10 cellular contexts compared by ENCODE assay signal in genomic region chr22:31244044-31244942, GRCh38. TPM values are rescaled to one million over a fixed set of nuclear protein-coding genes. Genes with fewer than 3 reads are reported as not detected.
DNase-seq lines count a peak whose midpoint lies in the region; ATAC-seq, FAIRE-seq and TF ChIP-seq lines count a peak whose summit lies in the region.
"Had no signal": no experiment of that assay in that cellular context is flagged by ENCODE, and none has a peak within 500 bp of the region (broad histone marks: within the 10 kb centered on the region; RNA-seq: fewer than 3 reads in every experiment).

No MANE protein-coding gene starts in this region.

- DNase-seq in activated naive CD4-positive, alpha-beta T cell treated with anti-CD3 and anti-CD28 coated beads, Interleukin-2, amount 10 ng/mL, durations not matched to agents 7 days and 5 days: no peak
- no peak for DNase-seq in activated naive CD4-positive, alpha-beta T cell (lab: John Stamatoyannopoulos, UW)
- peak; percentile 93 for DNase-seq in astrocyte of the spinal cord (ENCODE audit: low read depth, low spot score)
- DNase-seq in kidney epithelial cell (ENCODE audit: low read depth): peak; percentile 65
- DNase-seq in urothelium cell line (ENCODE audit: low spot score): peak; percentile 89
- DNase-seq in natural killer cell: no peak
- no peak for DNase-seq in anterior cingulate cortex (lab: John Stamatoyannopoulos, UW)
- DNase-seq in T-helper 1 cell: no peak
- DNase-seq: NCI-H187 had no signal

- no peaks in the 10 kb centered on the region for H3K27me3 Mint-ChIP-seq in activated naive CD4-positive, alpha-beta T cell treated with anti-CD3 and anti-CD28 coated beads, Interleukin-2, amount 10 ng/mL, durations not matched to agents 7 days and 5 days
- no peaks in the 10 kb centered on the region for H3K27me3 Mint-ChIP-seq in natural killer cell (ENCODE audit: low read depth in 2 of 2)

- peaks cover 30% of the 10 kb centered on the region for H3K36me3 Mint-ChIP-seq in activated naive CD4-positive, alpha-beta T cell treated with anti-CD3 and anti-CD28 coated beads, Interleukin-2, amount 10 ng/mL, durations not matched to agents 7 days and 5 days
- H3K36me3 Mint-ChIP-seq in natural killer cell: no peaks in the 10 kb centered on the region

- CTCF ChIA-PET in activated naive CD4-positive, alpha-beta T cell treated with anti-CD3 and anti-CD28 coated beads, Interleukin-2, amount 10 ng/mL, durations not matched to agents 7 days and 5 days (lab: Charles Lee): interaction anchor here (0.6 kb wide), 1 partner anchor 71 kb away, joined by 3 read pairs; no protein-coding TSS in a partner anchor

- H3K4me1 Mint-ChIP-seq in activated naive CD4-positive, alpha-beta T cell treated with anti-CD3 and anti-CD28 coated beads, Interleukin-2, amount 10 ng/mL, durations not matched to agents 7 days and 5 days: peaks cover 47% of the 10 kb centered on the region
- peaks cover 10 to 18% of the 10 kb centered on the region in 2 donors for H3K4me1 Mint-ChIP-seq in natural killer cell

- in situ Hi-C loops in astrocyte of the spinal cord (cut with HindIII; ENCODE audit: low sequenced_read_pairs): no loop called here

- ATAC-seq in natural killer cell: no peak

- H3K4me3 ChIP-seq in astrocyte of the spinal cord (ENCODE audit: low read depth, low read length): no peak overlapping the region
- H3K4me3 ChIP-seq in kidney epithelial cell (ENCODE audit: low read depth, low read length): no peak overlapping the region
- H3K4me3 ChIP-seq: BLaER1 treated with 17β-estradiol and CSF1 and Interleukin-3, amounts not matched to agents 10 nM and 100 nM had no signal

- intact Hi-C loops in natural killer cell (cut with micrococcal nuclease): no loop called here

- H3K9me3 Mint-ChIP-seq in activated naive CD4-positive, alpha-beta T cell treated with anti-CD3 and anti-CD28 coated beads, Interleukin-2, amount 10 ng/mL, durations not matched to agents 7 days and 5 days: no peaks in the 10 kb centered on the region
- H3K9me3 Mint-ChIP-seq in natural killer cell: no peaks in the 10 kb centered on the region

- peak overlapping the region; percentile 79 for H3K27ac Mint-ChIP-seq in activated naive CD4-positive, alpha-beta T cell treated with anti-CD3 and anti-CD28 coated beads, Interleukin-2, amount 10 ng/mL, durations not matched to agents 7 days and 5 days
- H3K27ac Mint-ChIP-seq in natural killer cell: no peak overlapping the region

- H3K4me3 Mint-ChIP-seq in activated naive CD4-positive, alpha-beta T cell treated with anti-CD3 and anti-CD28 coated beads, Interleukin-2, amount 10 ng/mL, durations not matched to agents 7 days and 5 days: no peak overlapping the region
- no peak overlapping the region for H3K4me3 Mint-ChIP-seq in natural killer cell

- no peak for TF ChIP-seq CTCF in astrocyte of the spinal cord (IDR thresholded peaks at IDR 0.05; ENCODE audit: low read depth, low read length)
- no peak for TF ChIP-seq CTCF in kidney epithelial cell (IDR thresholded peaks at IDR 0.05; ENCODE audit: insufficient read depth, low read length, poor library complexity, severe bottlenecking)
- no peak for TF ChIP-seq CTCF in natural killer cell (IDR thresholded peaks at IDR 0.05)

- no peaks in the 10 kb centered on the region for H3K36me3 ChIP-seq in kidney epithelial cell (ENCODE audit: control insufficient read depth, insufficient read depth, low read length)

- FAIRE-seq in urothelium cell line (lab: Jason Lieb, UNC): peak; percentile 63

- no peaks in the 10 kb centered on the region for H3K27me3 ChIP-seq in kidney epithelial cell (ENCODE audit: control insufficient read depth, insufficient read depth, low read length)
- H3K27me3 ChIP-seq: BLaER1 treated with 17β-estradiol and CSF1 and Interleukin-3, amounts not matched to agents 10 nM and 100 nM had no signal

RNA-seq across cellular contexts. Expression of gene LIMK2, which starts 32.2 kb away (rescaled TPM):
- total RNA-seq in kidney epithelial cell (37.2 and 41.4 TPM in 2 replicates), natural killer cell (10 to 100 TPM; 17.2 to 28.6 (median 19.1) TPM)

RNA-seq across cellular contexts. Expression of gene PIK3IP1, which starts 48.0 kb away (rescaled TPM):
- total RNA-seq in kidney epithelial cell: 14.0 and 17.5 TPM in 2 replicates
- 100 to 1,000 TPM; 132 to 180 (median 161) TPM for total RNA-seq in natural killer cell

Comparison
In these comparisons a context has a peak if more than half of its experiments do, and no peak if none do; other contexts are left out.
1. DNase-seq: peak in astrocyte of the spinal cord (single experiment), kidney epithelial cell (single experiment) and urothelium cell line (single experiment); none in activated naive CD4-positive, alpha-beta T cell treated with anti-CD3 and anti-CD28 coated beads, Interleukin-2, amount 10 ng/mL, durations not matched to agents 7 days and 5 days (single experiment), activated naive CD4-positive, alpha-beta T cell (0 of 4), natural killer cell (single experiment), anterior cingulate cortex (0 of 58) and T-helper 1 cell (0 of 5).